In genomic region chr15:100910119-100910518, GRCh38 we compare ENCODE assay signal across 14 cellular contexts. TPM values are rescaled to one million over a fixed set of nuclear protein-coding genes. Genes with fewer than 3 reads are reported as not detected.
DNase-seq lines count a peak whose midpoint lies in the region; ATAC-seq and TF ChIP-seq lines count a peak whose summit lies in the region.
"Had no signal": no experiment of that assay in that cellular context is flagged by ENCODE, and none has a peak within 500 bp of the region (broad histone marks: within the 10 kb centered on the region; RNA-seq: fewer than 3 reads in every experiment).

No MANE protein-coding gene starts in this region.

- H3K9me3 ChIP-seq in BE2C (no peaks in the 10 kb centered on the region), IMR-90 (ENCODE audit: control insufficient read depth, insufficient read depth, low read length) (peaks cover 5% of the 10 kb centered on the region)

- H3K4me3 ChIP-seq in BE2C (ENCODE audit: low read depth, low read length) (no peak overlapping the region), IMR-90 (ENCODE audit: insufficient read depth, low read depth, low read length) (no peak overlapping the region), choroid plexus epithelial cell (ENCODE audit: low read depth, low read length) (no peak overlapping the region)

- no peaks in the 10 kb centered on the region for H3K9me1 ChIP-seq in IMR-90 (ENCODE audit: insufficient read depth, low read length)

- H3K36me3 Mint-ChIP-seq in neural crest cell (ENCODE audit: low read depth): peaks cover 7% of the 10 kb centered on the region
- H3K36me3 Mint-ChIP-seq: brain had no signal

- H4K8ac ChIP-seq in IMR-90 (ENCODE audit: low read depth in 2 of 2, low read length in 2 of 2): no peak overlapping the region

- no peak overlapping the region for H3K56ac ChIP-seq in IMR-90 (ENCODE audit: extremely low read depth, insufficient read depth, low read length)

- H3K27me3 ChIP-seq in BE2C: no peaks in the 10 kb centered on the region
- 0 out of 2 replicates have a peak, but pooled peaks cover 1% of the 10 kb centered on the region for H3K27me3 ChIP-seq in IMR-90 (ENCODE audit: control insufficient read depth, insufficient read depth, low read length)

- no peaks in the 10 kb centered on the region for H3K79me1 ChIP-seq in IMR-90 (ENCODE audit: low read depth in 1 of 2, low read length in 2 of 2)

- no TSS peak for BruUV-seq in IMR-90 (replicated peaks; lab: Mats Ljungman, UMichigan)

- peak overlapping the region; percentile 22 for H2AFZ ChIP-seq in IMR-90 (replicated peaks; ENCODE audit: low read length, poor library complexity)

- no peak for DNase-seq in BE2C
- no peak for DNase-seq in IMR-90
- no peak for DNase-seq in choroid plexus epithelial cell (ENCODE audit: low read depth)
- no peak for DNase-seq in neural crest cell (ENCODE audit: low read depth, low spot score)
- no peak for DNase-seq in effector CD4-positive, alpha-beta T cell
- no peak for DNase-seq in stimulated activated CD4-positive, alpha-beta T cell treated with anti-CD3 and anti-CD28 coated beads, Interleukin-4, amount 100 ng/mL, for 24 hours
- DNase-seq in activated naive CD4-positive, alpha-beta T cell (lab: John Stamatoyannopoulos, UW): no peak
- DNase-seq: activated CD4-positive, alpha-beta T cell treated with anti-CD3 and anti-CD28 coated beads for 48 hours; NCI-H1694 treated with DMSO at 0.1 percent for 48 hours had no signal

- 86% methylated on average over 3 of the region's 4 CpGs; no CpG with 5 or more reads in 1 of the 2 experiments for WGBS in IMR-90 (ENCODE audit: extremely low coverage in 2 of 2, insufficient read length in 1 of 2), 2 experiments

- TF ChIP-seq RAD21 in IMR-90 (IDR thresholded peaks at IDR 0.05; ENCODE audit: low read length): no peak

- H3K9ac ChIP-seq in IMR-90 (ENCODE audit: low read depth, low read length): no peak overlapping the region

- H2BK5ac ChIP-seq in IMR-90 (ENCODE audit: low read depth, low read length, poor library complexity, severe bottlenecking): no peak overlapping the region

- H3K23ac ChIP-seq in IMR-90 (ENCODE audit: low read depth, low read length): no peak overlapping the region

- no peak overlapping the region for H3K4me3 Mint-ChIP-seq in neural crest cell
- H3K4me3 Mint-ChIP-seq: activated T-helper 17 cell treated with anti-CD3 and anti-CD28 coated beads, Interleukin-2, amount 50 U/mL, for 72 hours; brain had no signal

- dilution Hi-C loops in IMR-90 (cut with HindIII; ENCODE audit: low sequenced_read_pairs, unreplicated experiment): no loop called here

- POLR2A ChIA-PET in IMR-90 (lab: Charles Lee; ENCODE audit: unreplicated experiment): no interaction called here

- TF ChIP-seq POLR2A in IMR-90 (IDR thresholded peaks at IDR 0.05; ENCODE audit: low read depth, low read length): no peak

- intact Hi-C loops in IMR-90 (cut with micrococcal nuclease): no loop called here

- CTCF ChIA-PET in IMR-90 (lab: Yijun Ruan, JAX): no interaction called here

- no peak overlapping the region for H3K27ac Mint-ChIP-seq in neural crest cell (ENCODE audit: unreplicated experiment)
- H3K27ac Mint-ChIP-seq: activated T-helper 17 cell treated with anti-CD3 and anti-CD28 coated beads, Interleukin-2, amount 50 U/mL, for 72 hours; brain had no signal

- H3K27me3 Mint-ChIP-seq in neural crest cell (ENCODE audit: low read depth): peaks cover 19% of the 10 kb centered on the region

- no peaks in the 10 kb centered on the region for H3K4me1 ChIP-seq in BE2C
- no peaks in the 10 kb centered on the region for H3K4me1 ChIP-seq in IMR-90 (ENCODE audit: control insufficient read depth, insufficient read depth, low read length)

- H2BK15ac ChIP-seq in IMR-90 (ENCODE audit: low read depth, low read length): no peak overlapping the region

- H3K14ac ChIP-seq in IMR-90 (replicated peaks; ENCODE audit: low read depth, low read length): no peak overlapping the region

- H3K4ac ChIP-seq in IMR-90 (ENCODE audit: low read depth, low read length): no peak overlapping the region

- no peaks in the 10 kb centered on the region for H4K20me1 ChIP-seq in IMR-90 (ENCODE audit: insufficient read depth, low read length)

- no peak overlapping the region for H4K5ac ChIP-seq in IMR-90 (ENCODE audit: low read depth, low read length)

- no peak overlapping the region for H3K27ac ChIP-seq in IMR-90 (ENCODE audit: insufficient read depth, low read length)

- H3K36me3 ChIP-seq in BE2C: no peaks in the 10 kb centered on the region
- no peaks in the 10 kb centered on the region for H3K36me3 ChIP-seq in IMR-90 (ENCODE audit: control insufficient read depth, insufficient read depth, low read length)

- H3K4me1 Mint-ChIP-seq in neural crest cell: peaks cover 8% of the 10 kb centered on the region
- H3K4me1 Mint-ChIP-seq: activated T-helper 17 cell treated with anti-CD3 and anti-CD28 coated beads, Interleukin-2, amount 50 U/mL, for 72 hours; brain had no signal

- H2AK9ac ChIP-seq in IMR-90 (replicated peaks; ENCODE audit: low read depth, low read length, poor library complexity): peak overlapping the region; percentile 42

- H3K18ac ChIP-seq in IMR-90 (ENCODE audit: low read depth, low read length): no peak overlapping the region

- H4K91ac ChIP-seq in IMR-90 (ENCODE audit: insufficient read depth, low read depth, low read length): no peak overlapping the region

- H3K9me3 Mint-ChIP-seq in neural crest cell: peaks cover 7% of the 10 kb centered on the region
- H3K9me3 Mint-ChIP-seq: activated T-helper 17 cell treated with anti-CD3 and anti-CD28 coated beads, Interleukin-2, amount 50 U/mL, for 72 hours had no signal

- ATAC-seq in IMR-90 (ENCODE audit: low read depth) (no peak), HG03520 (IDR thresholded peaks at IDR 0.05; ENCODE audit: unreplicated experiment) (no peak)
- ATAC-seq: activated T-helper 17 cell treated with anti-CD3 and anti-CD28 coated beads, Interleukin-2, amount 50 U/mL, for 72 hours; HCT116 had no signal

- H3K4me2 ChIP-seq in IMR-90 (ENCODE audit: low read depth, low read length): no peak overlapping the region

- in situ Hi-C loops in IMR-90 (cut with MboI; ENCODE audit: low sequenced_read_pairs): loop anchor here (25.0 kb wide), 1 partner anchor 352 kb away; the partner anchor contains the start of gene CHSY1

- TF ChIP-seq CTCF in BE2C (IDR thresholded peaks at IDR 0.05; ENCODE audit: low read depth, low read length) (peak; percentile 48), IMR-90 (conservative IDR thresholded peaks at IDR 0.05; ENCODE audit: low read depth, low read length) (no peak; the same call in 1 of the 2 replicates), choroid plexus epithelial cell (conservative IDR thresholded peaks at IDR 0.05; ENCODE audit: low read depth, low read length) (peak; percentile 60), neural crest cell (conservative IDR thresholded peaks at IDR 0.05) (peak; percentile 44)

- H2AK5ac ChIP-seq in IMR-90 (ENCODE audit: low read depth, low read length): no peak overlapping the region

- H2BK120ac ChIP-seq in IMR-90 (ENCODE audit: low read depth, low read length): no peak overlapping the region

- H2BK20ac ChIP-seq in IMR-90 (ENCODE audit: low read depth, low read length): no peak overlapping the region

TF ChIP-seq in IMR-90, 13 proteins besides CTCF, POLR2A, EP300 and RAD21:
- TF ChIP-seq MAZ (IDR thresholded peaks at IDR 0.05; ENCODE audit: borderline replicate concordance, low read depth, low read length): no peak
- TF ChIP-seq RCOR1 (IDR thresholded peaks at IDR 0.05; ENCODE audit: insufficient replicate concordance, low read length): no peak
- no peak for TF ChIP-seq BHLHE40 (IDR thresholded peaks at IDR 0.05; ENCODE audit: low read depth, low read length)
- TF ChIP-seq CHD1 (IDR thresholded peaks at IDR 0.05; ENCODE audit: low read depth, low read length): no peak
- TF ChIP-seq, protein P1, sequence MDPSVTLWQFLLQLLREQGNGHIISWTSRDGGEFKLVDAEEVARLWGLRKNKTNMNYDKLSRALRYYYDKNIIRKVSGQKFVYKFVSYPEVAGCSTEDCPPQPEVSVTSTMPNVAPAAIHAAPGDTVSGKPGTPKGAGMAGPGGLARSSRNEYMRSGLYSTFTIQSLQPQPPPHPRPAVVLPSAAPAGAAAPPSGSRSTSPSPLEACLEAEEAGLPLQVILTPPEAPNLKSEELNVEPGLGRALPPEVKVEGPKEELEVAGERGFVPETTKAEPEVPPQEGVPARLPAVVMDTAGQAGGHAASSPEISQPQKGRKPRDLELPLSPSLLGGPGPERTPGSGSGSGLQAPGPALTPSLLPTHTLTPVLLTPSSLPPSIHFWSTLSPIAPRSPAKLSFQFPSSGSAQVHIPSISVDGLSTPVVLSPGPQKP (IDR thresholded peaks at IDR 0.05; ENCODE audit: borderline replicate concordance, low read depth, low read length): no peak

RNA-seq across cellular contexts. Expression of gene LRRK1, which starts 9.0 kb away (rescaled TPM):
- 0.09 TPM for polyA plus RNA-seq in BE2C (2012; ENCODE audit: insufficient read depth, insufficient read length, low read depth)
- total RNA-seq in IMR-90 (2012; rRNA removed) (1.9 and 3.0 TPM in 2 replicates), neural crest cell (1.7 and 2.5 TPM in 2 replicates)
- polyA plus RNA-seq in IMR-90 (2012; rRNA removed): 5.8 and 6.8 TPM in 2 replicates
- 3.1 and 5.1 TPM in 2 replicates for polyA plus RNA-seq in IMR-90 (2012; cell fraction: cytosol; rRNA removed)
- polyA plus RNA-seq in IMR-90 (2012; cell fraction: nucleus; rRNA removed; ENCODE audit: low replicate concordance): 19.9 and 31.2 TPM in 2 replicates

RNA-seq across cellular contexts. Expression of gene ALDH1A3, which starts 30.5 kb away (rescaled TPM):
- polyA plus RNA-seq in BE2C (2012; ENCODE audit: insufficient read depth, insufficient read length, low read depth): not detected
- total RNA-seq in IMR-90 (2012; rRNA removed): 5.0 and 8.6 TPM in 2 replicates
- 2.9 and 3.1 TPM in 2 replicates for polyA plus RNA-seq in IMR-90 (2012; rRNA removed)
- polyA plus RNA-seq in IMR-90 (2012; cell fraction: cytosol; rRNA removed): 1.6 and 6.2 TPM in 2 replicates
- polyA plus RNA-seq in IMR-90 (2012; cell fraction: nucleus; rRNA removed; ENCODE audit: low replicate concordance): 1.4 and 4.7 TPM in 2 replicates
- 8.0 and 9.2 TPM in 2 replicates for total RNA-seq in neural crest cell
- total RNA-seq: activated T-helper 17 cell treated with anti-CD3 and anti-CD28 coated beads, Interleukin-2, amount 50 U/mL, for 72 hours; myocyte had no signal
